In genomic region chr17:12024332-12024731, GRCh38 we compare ENCODE assay signal across 1 cellular context.
TF ChIP-seq lines count a peak whose summit lies in the region.

No MANE protein-coding gene starts in this region.

TF ChIP-seq in HCT116, 20 proteins besides CTCF, POLR2A, EP300 and RAD21 (continued from another document):
- no peak for TF ChIP-seq TCF7L2 (IDR thresholded peaks at IDR 0.05; ENCODE audit: borderline replicate concordance, extremely low read depth, insufficient read depth, insufficient read length)
- no peak for TF ChIP-seq REST (IDR thresholded peaks at IDR 0.05; ENCODE audit: low read depth)
- no peak for TF ChIP-seq ZFX (IDR thresholded peaks at IDR 0.05)
- TF ChIP-seq YY1 (IDR thresholded peaks at IDR 0.05; ENCODE audit: extremely low read depth, insufficient replicate concordance, low read depth, low read length) = no peak
- 0 out of 2 replicates have a peak, but pooled peaks have one; percentile 48 for TF ChIP-seq SRF (IDR thresholded peaks at IDR 0.05; ENCODE audit: low read depth)
- TF ChIP-seq SIN3A (IDR thresholded peaks at IDR 0.05; ENCODE audit: low read depth) = no peak
- no peak for TF ChIP-seq ZNF274 (IDR thresholded peaks at IDR 0.05; ENCODE audit: low read depth, low read length)
- TF ChIP-seq EZH2phosphoT487 (IDR thresholded peaks at IDR 0.05; ENCODE audit: borderline replicate concordance) = no peak
